In the genomic region with DNA sequence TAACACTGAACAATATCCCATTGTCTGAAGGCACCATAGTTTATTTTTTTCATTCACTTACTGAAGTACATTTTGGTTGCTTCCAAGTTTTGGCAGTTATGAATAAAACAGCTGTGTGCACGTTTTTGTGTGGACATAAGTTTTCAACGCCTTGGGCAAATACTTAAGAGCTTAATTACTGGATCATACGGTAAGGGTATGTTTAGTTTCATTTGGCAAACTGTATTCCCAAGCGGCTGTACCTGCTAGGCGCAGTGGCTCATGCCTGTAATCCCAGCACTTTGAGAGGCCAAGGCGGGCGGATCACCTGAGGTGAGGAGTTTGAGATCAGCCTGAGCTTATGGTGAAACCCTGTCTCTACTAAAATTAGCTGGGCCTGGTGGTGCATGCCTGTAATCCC, we compare ENCODE assay signal across 29 cellular contexts.
DNase-seq lines count a peak whose midpoint lies in the region; ATAC-seq and TF ChIP-seq lines count a peak whose summit lies in the region.
"Had no signal": no experiment of that assay in that cellular context is flagged by ENCODE, and none has a peak within 500 bp of the region (broad histone marks: within the 10 kb centered on the region; RNA-seq: fewer than 3 reads in every experiment).

No MANE protein-coding gene starts in this region.

- no peaks in the 10 kb centered on the region for H3K9me3 ChIP-seq in WERI-Rb-1 (ENCODE audit: severe bottlenecking)
- no peaks in the 10 kb centered on the region for H3K9me3 ChIP-seq in mucosa of rectum (ENCODE audit: control insufficient read depth in 2 of 2, low read length in 2 of 2)
- H3K9me3 ChIP-seq: Peyer's patch, right atrium auricular region, testis, vagina had no signal

- no peak for ATAC-seq in activated CD8-positive, alpha-beta T cell treated with anti-CD3 and anti-CD28 coated beads for 36 hours
- ATAC-seq: activated CD4-positive, alpha-beta T cell treated with anti-CD3 and anti-CD28 coated beads for 36 hours; stimulated activated naive CD8-positive, alpha-beta T cell treated with anti-CD3 and anti-CD28 coated beads, Interleukin-15, Interleukin-2, amounts not matched to agents 100 U/mL and 50 U/mL, for 24 hours had no signal

- intact Hi-C loops in activated CD8-positive, alpha-beta T cell treated with anti-CD3 and anti-CD28 coated beads for 36 hours (cut with micrococcal nuclease): no loop called here

- TF ChIP-seq CTCF in WERI-Rb-1 (IDR thresholded peaks at IDR 0.05; ENCODE audit: low read depth, low read length): no peak
- TF ChIP-seq CTCF in activated CD8-positive, alpha-beta T cell treated with anti-CD3 and anti-CD28 coated beads for 36 hours (IDR thresholded peaks at IDR 0.05): no peak

- no peaks in the 10 kb centered on the region for H3K27me3 Mint-ChIP-seq in activated CD8-positive, alpha-beta T cell treated with anti-CD3 and anti-CD28 coated beads for 36 hours
- H3K27me3 Mint-ChIP-seq: activated CD4-positive, alpha-beta T cell treated with anti-CD3 and anti-CD28 coated beads for 36 hours; activated naive CD4-positive, alpha-beta T cell treated with anti-CD3 and anti-CD28 coated beads, Interleukin-2, amount 50 U/mL, for 24 hours; brain had no signal

- H3K27ac ChIP-seq in WERI-Rb-1: no peak overlapping the region
- peak overlapping the region; percentile 63 to 69 for H3K27ac ChIP-seq in mucosa of rectum (ENCODE audit: low read depth in 2 of 2, low read length in 2 of 2)
- H3K27ac ChIP-seq in caudate nucleus (ENCODE audit: low read depth, low read length): no peak overlapping the region
- H3K27ac ChIP-seq: epithelial cell of prostate, left ventricle myocardium inferior, Peyer's patch, right atrium auricular region, testis, vagina had no signal

- peak overlapping the region in 1 of 2 donors; percentile 17 for H3K9ac ChIP-seq in mucosa of rectum (ENCODE audit: low read depth in 1 of 2, low read length in 2 of 2)

- H3K4me1 ChIP-seq in mucosa of rectum (ENCODE audit: control insufficient read depth in 2 of 2, insufficient read depth in 2 of 2, low read length in 2 of 2): peaks cover 16 to 27% of the 10 kb centered on the region in 2 donors
- H3K4me1 ChIP-seq: right atrium auricular region, testis, vagina had no signal

- H3K4me1 Mint-ChIP-seq in activated CD8-positive, alpha-beta T cell treated with anti-CD3 and anti-CD28 coated beads for 36 hours (ENCODE audit: low read depth): no peaks in the 10 kb centered on the region
- H3K4me1 Mint-ChIP-seq: activated CD4-positive, alpha-beta T cell treated with anti-CD3 and anti-CD28 coated beads for 36 hours; activated naive CD4-positive, alpha-beta T cell treated with anti-CD3 and anti-CD28 coated beads, Interleukin-2, amount 50 U/mL, for 24 hours; brain had no signal

- no peak overlapping the region for H3K4me3 ChIP-seq in WERI-Rb-1 (ENCODE audit: low read depth, low read length)
- peak overlapping the region in 1 of 2 donors; percentile 31 for H3K4me3 ChIP-seq in mucosa of rectum (ENCODE audit: low read length in 2 of 2)
- H3K4me3 ChIP-seq: left ventricle myocardium inferior, Peyer's patch, right atrium auricular region, testis, vagina had no signal

- CTCF ChIA-PET in activated CD8-positive, alpha-beta T cell treated with anti-CD3 and anti-CD28 coated beads for 36 hours (lab: Charles Lee): no interaction called here

- POLR2A ChIA-PET in activated CD8-positive, alpha-beta T cell treated with anti-CD3 and anti-CD28 coated beads for 36 hours (lab: Charles Lee): interaction anchor here (0.9 kb wide), 1 partner anchor 15 kb away, joined by 5 read pairs; no protein-coding TSS in a partner anchor

- no peaks in the 10 kb centered on the region for H3K36me3 ChIP-seq in WERI-Rb-1
- H3K36me3 ChIP-seq in mucosa of rectum (ENCODE audit: control insufficient read depth in 2 of 2, insufficient read depth in 2 of 2, low read length in 2 of 2): no peaks in the 10 kb centered on the region
- H3K36me3 ChIP-seq: left ventricle myocardium inferior, Peyer's patch, right atrium auricular region, vagina had no signal

- H3K27me3 ChIP-seq in WERI-Rb-1 (ENCODE audit: insufficient read depth, low read depth, severe bottlenecking) (no peaks in the 10 kb centered on the region), mucosa of rectum (ENCODE audit: control insufficient read depth in 2 of 2, insufficient read depth in 2 of 2, low read length in 2 of 2) (no peaks in the 10 kb centered on the region)
- H3K27me3 ChIP-seq: Peyer's patch, right atrium auricular region, testis, vagina had no signal

- no peak overlapping the region for H3K4me3 Mint-ChIP-seq in activated CD8-positive, alpha-beta T cell treated with anti-CD3 and anti-CD28 coated beads for 36 hours
- H3K4me3 Mint-ChIP-seq: activated CD4-positive, alpha-beta T cell treated with anti-CD3 and anti-CD28 coated beads for 36 hours; activated naive CD4-positive, alpha-beta T cell treated with anti-CD3 and anti-CD28 coated beads, Interleukin-2, amount 50 U/mL, for 24 hours; brain; CD14-positive monocyte; T-helper 2 cell treated with Interferon-gamma antibody and Interleukin-4, amounts not matched to agents 5 μg/mL and 100 μg/mL, for 36 hours had no signal

- H3K9me3 Mint-ChIP-seq in activated CD8-positive, alpha-beta T cell treated with anti-CD3 and anti-CD28 coated beads for 36 hours: no peaks in the 10 kb centered on the region
- H3K9me3 Mint-ChIP-seq: activated naive CD4-positive, alpha-beta T cell treated with anti-CD3 and anti-CD28 coated beads, Interleukin-2, amount 50 U/mL, for 24 hours; activated T-helper 2 cell treated with anti-CD3 and anti-CD28 coated beads, Interferon-gamma antibody, Interleukin-2, Interleukin-4, amounts not matched to agents 10 μg/mL and 5 μg/mL and 100 μg/mL, durations not matched to agents 14 hours and 24 hours and 36 hours; T-helper 2 cell treated with Interferon-gamma antibody and Interleukin-4, amounts not matched to agents 5 μg/mL and 100 μg/mL, for 36 hours had no signal

- no peak overlapping the region for H3K27ac Mint-ChIP-seq in activated CD8-positive, alpha-beta T cell treated with anti-CD3 and anti-CD28 coated beads for 36 hours
- H3K27ac Mint-ChIP-seq: activated CD4-positive, alpha-beta T cell treated with anti-CD3 and anti-CD28 coated beads for 36 hours; activated naive CD4-positive, alpha-beta T cell treated with anti-CD3 and anti-CD28 coated beads, Interleukin-2, amount 50 U/mL, for 24 hours; activated T-helper 2 cell treated with anti-CD3 and anti-CD28 coated beads, Interferon-gamma antibody, Interleukin-2, Interleukin-4, amounts not matched to agents 10 μg/mL and 5 μg/mL and 100 μg/mL, durations not matched to agents 14 hours and 24 hours and 36 hours; brain; CD14-positive monocyte; T-helper 2 cell treated with Interferon-gamma antibody and Interleukin-4, amounts not matched to agents 5 μg/mL and 100 μg/mL, for 36 hours had no signal

- no peaks in the 10 kb centered on the region for H3K36me3 Mint-ChIP-seq in activated CD8-positive, alpha-beta T cell treated with anti-CD3 and anti-CD28 coated beads for 36 hours (ENCODE audit: low read depth)
- H3K36me3 Mint-ChIP-seq: activated naive CD4-positive, alpha-beta T cell treated with anti-CD3 and anti-CD28 coated beads, Interleukin-2, amount 50 U/mL, for 24 hours; brain; CD14-positive monocyte had no signal

- peak in 2 of 3 experiments; percentile 9 to 75 for DNase-seq in NCI-H1417 (lab: John Stamatoyannopoulos, UW)
- no peak for DNase-seq in NCI-H1417 treated with DMSO at 0.1 percent for 48 hours (lab: John Stamatoyannopoulos, UW)
- DNase-seq in NCI-H2029 treated with DMSO at 0.1 percent for 48 hours (lab: John Stamatoyannopoulos, UW): peak; percentile 47
- peak; percentile 42 for DNase-seq in WERI-Rb-1
- no peak for DNase-seq in activated CD8-positive, alpha-beta T cell treated with anti-CD3 and anti-CD28 coated beads for 36 hours
- DNase-seq in NCI-H524 treated with DMSO at 0.1 percent for 48 hours (lab: John Stamatoyannopoulos, UW): no peak
- DNase-seq in caudate nucleus (lab: John Stamatoyannopoulos, UW): no peak
- DNase-seq: activated CD4-positive, alpha-beta T cell treated with anti-CD3 and anti-CD28 coated beads for 36 hours; amniotic stem cell; effector CD4-positive, alpha-beta T cell; left ventricle myocardium inferior; NCI-H1048; NCI-H2171; NCI-H526; Peyer's patch; posterior cingulate gyrus; SHP77 treated with DMSO at 0.1 percent for 48 hours; stimulated activated CD4-positive, alpha-beta T cell treated with anti-CD3 and anti-CD28 coated beads, Interleukin-1b, Interleukin-23, amount 100 ng/mL, for 48 hours; stimulated activated naive CD8-positive, alpha-beta T cell treated with anti-CD3 and anti-CD28 coated beads, Interleukin-15, Interleukin-2, amounts not matched to agents 100 U/mL and 50 U/mL, for 24 hours; testis had no signal

Comparison
In these comparisons a context has a peak if more than half of its experiments do, and no peak if none do; other contexts are left out.
1. DNase-seq: peak in NCI-H1417 (2 of 3), NCI-H2029 treated with DMSO at 0.1 percent for 48 hours (single experiment) and WERI-Rb-1 (single experiment); none in NCI-H1417 treated with DMSO at 0.1 percent for 48 hours (single experiment), activated CD8-positive, alpha-beta T cell treated with anti-CD3 and anti-CD28 coated beads for 36 hours (single experiment), NCI-H524 treated with DMSO at 0.1 percent for 48 hours (single experiment) and caudate nucleus (0 of 61).
2. H3K27ac ChIP-seq: peak in mucosa of rectum (2 of 2); none in WERI-Rb-1 (single experiment) and caudate nucleus (single experiment).